ENCODE assay signal across 13 cellular contexts in genomic region chr4:181957088-181957487, GRCh38.
DNase-seq lines count a peak whose midpoint lies in the region; ATAC-seq and TF ChIP-seq lines count a peak whose summit lies in the region.
"Had no signal": no experiment of that assay in that cellular context is flagged by ENCODE, and none has a peak within 500 bp of the region (broad histone marks: within the 10 kb centered on the region; RNA-seq: fewer than 3 reads in every experiment).

No MANE protein-coding gene starts in this region.

- no peak for ATAC-seq in HG03095 (IDR thresholded peaks at IDR 0.05; ENCODE audit: unreplicated experiment)
- ATAC-seq: GM23338; stimulated activated naive CD8-positive, alpha-beta T cell treated with anti-CD3 and anti-CD28 coated beads, Interleukin-15, amount 100 ng/mL, for 72 hours had no signal

- no peak overlapping the region for H3K4me3 ChIP-seq in coronary artery
- H3K4me3 ChIP-seq in vagina: no peak overlapping the region
- H3K4me3 ChIP-seq: GM23338, heart left ventricle had no signal

- intact Hi-C loops in vagina (cut with DNase I): no loop called here

- H3K36me3 ChIP-seq in vagina: no peaks in the 10 kb centered on the region
- H3K36me3 ChIP-seq: heart left ventricle had no signal

- TF ChIP-seq CTCF in coronary artery (IDR thresholded peaks at IDR 0.05) (no peak), vagina (IDR thresholded peaks at IDR 0.05) (no peak)

- H3K4me1 ChIP-seq in vagina: no peaks in the 10 kb centered on the region

- H3K27ac ChIP-seq in coronary artery (no peak overlapping the region), vagina (no peak overlapping the region)
- H3K27ac ChIP-seq: heart left ventricle had no signal

- no peaks in the 10 kb centered on the region for H3K9me3 ChIP-seq in vagina
- H3K9me3 ChIP-seq: heart left ventricle had no signal

- DNase-seq in HK-2 (ENCODE audit: unreplicated experiment) (peak; percentile 37), astrocyte of the hippocampus (ENCODE audit: low read depth, low spot score) (peak; percentile 96), iris pigment epithelial cell (ENCODE audit: low read depth) (peak; percentile 88), superior temporal gyrus (ENCODE audit: extremely low spot score) (peak; percentile 25), coronary artery (ENCODE audit: low spot score) (no peak), vagina (ENCODE audit: extremely low spot score in 2 of 2) (no peak)
- DNase-seq in stimulated activated CD4-positive, alpha-beta T cell treated with anti-CD3 and anti-CD28 coated beads, Interleukin-15, amount 100 ng/mL, for 24 hours: no peak
- DNase-seq: GDM1; heart left ventricle; NCI-H1092 treated with DMSO at 0.1 percent for 48 hours; stimulated activated naive CD8-positive, alpha-beta T cell treated with anti-CD3 and anti-CD28 coated beads, Interleukin-15, amount 100 ng/mL, for 72 hours had no signal

- no peak for TF ChIP-seq POLR2A in vagina (IDR thresholded peaks at IDR 0.05)

- no peaks in the 10 kb centered on the region for H3K27me3 ChIP-seq in vagina
- H3K27me3 ChIP-seq: heart left ventricle had no signal

Comparison
In these comparisons a context has a peak if more than half of its experiments do, and no peak if none do; other contexts are left out.
1. DNase-seq: peak in HK-2 (single experiment), astrocyte of the hippocampus (single experiment), iris pigment epithelial cell (single experiment) and superior temporal gyrus (single experiment); none in coronary artery (single experiment), vagina (0 of 2) and stimulated activated CD4-positive, alpha-beta T cell treated with anti-CD3 and anti-CD28 coated beads, Interleukin-15, amount 100 ng/mL, for 24 hours (single experiment).